In genomic region chr1:196723325-196724185, GRCh38 we compare ENCODE assay signal across 8 cellular contexts. TPM values are rescaled to one million over a fixed set of nuclear protein-coding genes. Genes with fewer than 3 reads are reported as not detected.
DNase-seq lines count a peak whose midpoint lies in the region; ATAC-seq lines count a peak whose summit lies in the region.

No MANE protein-coding gene starts in this region.

- no peaks in the 10 kb centered on the region for H3K4me1 Mint-ChIP-seq in activated T-helper 1 cell treated with anti-CD3 and anti-CD28 coated beads, Interleukin-12 subunit alpha, Interleukin-12 subunit beta, Interleukin-2, Interleukin-4 antibody, amounts not matched to agents 30 ng/mL and 10 ng/mL and 1 ng/mL, durations not matched to agents 14 hours and 24 hours and 36 hours (ENCODE audit: low read depth)

- DNase-seq in activated CD8-positive, alpha-beta memory T cell treated with anti-CD3 and anti-CD28 coated beads for 24 hours: peak; percentile 63
- DNase-seq in activated CD8-positive, alpha-beta memory T cell treated with anti-CD3 and anti-CD28 coated beads, Interleukin-2, amount 50 U/mL, for 48 hours: no peak
- DNase-seq in NCI-H82 (lab: John Stamatoyannopoulos, UW) (peak; percentile 85), iPS-NIHi7 (ENCODE audit: extremely low spot score) (peak; percentile 81), medulla oblongata (ENCODE audit: extremely low spot score) (no peak)
- peak; percentile 27 for DNase-seq in activated T-helper 1 cell treated with anti-CD3 and anti-CD28 coated beads, Interleukin-12 subunit alpha, Interleukin-12 subunit beta, Interleukin-2, Interleukin-4 antibody, amounts not matched to agents 30 ng/mL and 10 ng/mL and 1 ng/mL, durations not matched to agents 14 hours and 24 hours and 36 hours (ENCODE audit: low spot score)

- no peak overlapping the region for H3K27ac Mint-ChIP-seq in activated T-helper 1 cell treated with anti-CD3 and anti-CD28 coated beads, Interleukin-12 subunit alpha, Interleukin-12 subunit beta, Interleukin-2, Interleukin-4 antibody, amounts not matched to agents 30 ng/mL and 10 ng/mL and 1 ng/mL, durations not matched to agents 14 hours and 24 hours and 36 hours

- no peak overlapping the region for H3K4me3 Mint-ChIP-seq in activated T-helper 1 cell treated with anti-CD3 and anti-CD28 coated beads, Interleukin-12 subunit alpha, Interleukin-12 subunit beta, Interleukin-2, Interleukin-4 antibody, amounts not matched to agents 30 ng/mL and 10 ng/mL and 1 ng/mL, durations not matched to agents 14 hours and 24 hours and 36 hours

- H3K9me3 Mint-ChIP-seq in activated T-helper 1 cell treated with anti-CD3 and anti-CD28 coated beads, Interleukin-12 subunit alpha, Interleukin-12 subunit beta, Interleukin-2, Interleukin-4 antibody, amounts not matched to agents 30 ng/mL and 10 ng/mL and 1 ng/mL, durations not matched to agents 14 hours and 24 hours and 36 hours: no peaks in the 10 kb centered on the region

- ATAC-seq in GM21367 (IDR thresholded peaks at IDR 0.05; ENCODE audit: unreplicated experiment) (peak; percentile 99), HG03469 (IDR thresholded peaks at IDR 0.05; ENCODE audit: unreplicated experiment) (peak; percentile 97)

- H3K36me3 Mint-ChIP-seq in activated T-helper 1 cell treated with anti-CD3 and anti-CD28 coated beads, Interleukin-12 subunit alpha, Interleukin-12 subunit beta, Interleukin-2, Interleukin-4 antibody, amounts not matched to agents 30 ng/mL and 10 ng/mL and 1 ng/mL, durations not matched to agents 14 hours and 24 hours and 36 hours (ENCODE audit: low read depth): no peaks in the 10 kb centered on the region

- H3K27me3 Mint-ChIP-seq in activated T-helper 1 cell treated with anti-CD3 and anti-CD28 coated beads, Interleukin-12 subunit alpha, Interleukin-12 subunit beta, Interleukin-2, Interleukin-4 antibody, amounts not matched to agents 30 ng/mL and 10 ng/mL and 1 ng/mL, durations not matched to agents 14 hours and 24 hours and 36 hours (ENCODE audit: insufficient read depth): no peaks in the 10 kb centered on the region

- intact Hi-C loops in activated T-helper 1 cell treated with anti-CD3 and anti-CD28 coated beads, Interleukin-12 subunit alpha, Interleukin-12 subunit beta, Interleukin-2, Interleukin-4 antibody, amounts not matched to agents 30 ng/mL and 10 ng/mL and 1 ng/mL, durations not matched to agents 14 hours and 24 hours and 36 hours (cut with micrococcal nuclease): loop anchor here (1.0 to 10.0 kb wide), 2 partner anchors 471 to 634 kb away; no protein-coding TSS in a partner anchor

RNA-seq across cellular contexts. Expression of gene CFHR3, which starts 51.1 kb away (rescaled TPM):
- not detected in 2 replicates for total RNA-seq in activated T-helper 1 cell treated with anti-CD3 and anti-CD28 coated beads, Interleukin-12 subunit alpha, Interleukin-12 subunit beta, Interleukin-2, Interleukin-4 antibody, amounts not matched to agents 30 ng/mL and 10 ng/mL and 1 ng/mL, durations not matched to agents 14 hours and 24 hours and 36 hours

Comparison
In these comparisons a context has a peak if more than half of its experiments do, and no peak if none do; other contexts are left out.
1. DNase-seq: peak in activated CD8-positive, alpha-beta memory T cell treated with anti-CD3 and anti-CD28 coated beads for 24 hours (single experiment), NCI-H82 (single experiment), activated T-helper 1 cell treated with anti-CD3 and anti-CD28 coated beads, Interleukin-12 subunit alpha, Interleukin-12 subunit beta, Interleukin-2, Interleukin-4 antibody, amounts not matched to agents 30 ng/mL and 10 ng/mL and 1 ng/mL, durations not matched to agents 14 hours and 24 hours and 36 hours (single experiment) and iPS-NIHi7 (single experiment); none in activated CD8-positive, alpha-beta memory T cell treated with anti-CD3 and anti-CD28 coated beads, Interleukin-2, amount 50 U/mL, for 48 hours (single experiment) and medulla oblongata (single experiment).